ENCODE assay signal across 10 cellular contexts in the genomic region with DNA sequence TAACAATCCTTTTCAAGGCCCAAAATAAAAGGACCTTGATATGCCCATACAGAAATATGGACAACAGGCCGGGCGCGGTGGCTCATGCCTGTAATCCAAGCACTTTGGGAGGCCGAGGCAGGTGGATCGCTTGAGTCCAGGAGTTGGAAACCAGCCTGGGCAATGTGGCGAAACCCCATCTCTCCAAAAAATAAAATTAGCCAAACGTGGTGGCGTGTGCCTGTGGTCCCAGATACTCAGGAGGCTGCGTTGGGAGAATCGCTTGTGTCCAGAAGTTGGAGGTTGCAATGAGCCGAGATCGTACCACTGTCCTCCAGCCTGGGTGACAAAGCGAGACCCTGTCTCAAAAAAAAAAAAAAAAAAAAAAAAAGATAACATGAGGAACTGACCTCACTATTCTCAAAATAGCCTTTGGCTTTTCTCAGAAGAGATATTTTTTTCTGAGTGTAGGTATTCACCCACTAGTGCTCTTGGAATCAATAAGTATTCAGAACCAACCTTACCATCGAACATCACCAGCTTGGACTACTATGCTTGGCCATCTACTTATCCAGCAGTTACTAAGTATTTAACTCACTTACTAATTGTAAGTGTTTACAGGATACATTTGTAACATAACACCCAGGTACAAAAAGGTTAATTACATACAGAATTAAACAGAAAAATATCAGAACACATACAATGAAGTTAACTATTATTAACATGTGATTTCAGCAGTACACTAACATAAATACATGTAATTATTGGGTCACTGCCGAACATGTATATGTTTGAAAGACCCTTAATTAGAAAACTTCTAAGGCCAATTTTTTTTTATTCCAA.
DNase-seq lines count a peak whose midpoint lies in the region; ATAC-seq, FAIRE-seq and TF ChIP-seq lines count a peak whose summit lies in the region.
"Had no signal": no experiment of that assay in that cellular context is flagged by ENCODE, and none has a peak within 500 bp of the region (broad histone marks: within the 10 kb centered on the region; RNA-seq: fewer than 3 reads in every experiment).

No MANE protein-coding gene starts in this region.

- H3K36me3 Mint-ChIP-seq in chondrocyte (ENCODE audit: low read depth): no peaks in the 10 kb centered on the region

- H2AFZ ChIP-seq in GM23248 (0 out of 2 replicates have a peak overlapping the region, but pooled peaks have one; percentile 93), endothelial cell of umbilical vein (ENCODE audit: low read depth, low read length) (no peak overlapping the region)

- peak overlapping the region; percentile 19 to 96 (median 85); a peak in 21 of 22 replicates for H3K4me2 ChIP-seq in BLaER1 treated with 17β-estradiol and CSF1 and Interleukin-3, amounts not matched to agents 10 nM and 100 nM
- H3K4me2 ChIP-seq in GM23248 (ENCODE audit: unreplicated experiment) (no peak overlapping the region), endothelial cell of umbilical vein (ENCODE audit: insufficient read depth, low read length) (peak overlapping the region; percentile 69)

- H3K27ac ChIP-seq in BLaER1 treated with 17β-estradiol and CSF1 and Interleukin-3, amounts not matched to agents 10 nM and 100 nM: peak overlapping the region in 9 of 11 experiments; percentile 89 to 98 (median 97); a peak in 17 of 22 replicates
- H3K27ac ChIP-seq in GM23248 (no peak overlapping the region), Panc1 (ENCODE audit: low read length) (peak overlapping the region; percentile 100), endothelial cell of umbilical vein (ENCODE audit: insufficient read depth, low read depth, low read length) (peak overlapping the region; percentile 50)

- intact Hi-C loops in Panc1 (cut with micrococcal nuclease; ENCODE audit: unreplicated experiment) (loop anchor here (5.0 kb wide), 1 partner anchor 1686 kb away; no protein-coding TSS in a partner anchor), endothelial cell of umbilical vein (cut with micrococcal nuclease) (loop anchor here (5.0 to 10.0 kb wide), 3 partner anchors 1528 to 1781 kb away; a partner anchor contains a TSS)

- H3K9me3 ChIP-seq in BLaER1 treated with 17β-estradiol and CSF1 and Interleukin-3, amounts not matched to agents 10 nM and 100 nM (replicated peaks in 1 of 11): no peaks in the 10 kb centered on the region
- H3K9me3 ChIP-seq in GM23248 (ENCODE audit: low read depth) (no peaks in the 10 kb centered on the region), Panc1 (ENCODE audit: control insufficient read depth, insufficient read depth, low read depth, low read length) (no peaks in the 10 kb centered on the region), endothelial cell of umbilical vein (replicated peaks; ENCODE audit: control insufficient read depth, insufficient read depth, low read length) (no peaks in the 10 kb centered on the region)

- peaks cover 38% of the 10 kb centered on the region for H3F3A ChIP-seq in GM23248 (ENCODE audit: insufficient read depth)

- BruUV-seq in Panc1 (replicated peaks; lab: Mats Ljungman, UMichigan) (no TSS peak), endothelial cell of umbilical vein (replicated peaks; lab: Mats Ljungman, UMichigan) (no TSS peak)

- H3K27me3 ChIP-seq in BLaER1 treated with 17β-estradiol and CSF1 and Interleukin-3, amounts not matched to agents 10 nM and 100 nM: no peaks in the 10 kb centered on the region
- H3K27me3 ChIP-seq in GM23248 (replicated peaks; ENCODE audit: insufficient read depth) (no peaks in the 10 kb centered on the region), Panc1 (ENCODE audit: control insufficient read depth, insufficient read depth, low read length) (no peaks in the 10 kb centered on the region), endothelial cell of umbilical vein (ENCODE audit: control insufficient read depth in 2 of 2, insufficient read depth in 2 of 2, low read length in 2 of 2) (no peaks in the 10 kb centered on the region)

- no peak overlapping the region for H3K4me3 Mint-ChIP-seq in chondrocyte (ENCODE audit: unreplicated experiment)

- peaks cover 38 to 60% (median 54%) of the 10 kb centered on the region in 10 experiments for H3K4me1 ChIP-seq in BLaER1 treated with 17β-estradiol and CSF1 and Interleukin-3, amounts not matched to agents 10 nM and 100 nM
- H3K4me1 ChIP-seq in GM23248 (ENCODE audit: insufficient read depth) (peaks cover 24% of the 10 kb centered on the region; the same call in 1 of the 2 replicates), Panc1 (ENCODE audit: control insufficient read depth, insufficient read depth, low read length) (peaks cover 24% of the 10 kb centered on the region), endothelial cell of umbilical vein (ENCODE audit: control insufficient read depth, extremely low read depth, insufficient read depth, low read length) (peaks cover 25% of the 10 kb centered on the region)

- CTCF ChIA-PET in Panc1 (lab: Charles Lee): no interaction called here
- CTCF ChIA-PET in endothelial cell of umbilical vein (lab: Charles Lee): interaction anchor here (3.4 kb wide), 1 partner anchor 54 kb away, joined by 10 read pairs; a partner anchor contains a TSS

- no peaks in the 10 kb centered on the region for H3K9me2 ChIP-seq in GM23248 (ENCODE audit: insufficient read depth)

- H3K36me3 ChIP-seq in BLaER1 treated with 17β-estradiol and CSF1 and Interleukin-3, amounts not matched to agents 10 nM and 100 nM: no peaks in the 10 kb centered on the region
- H3K36me3 ChIP-seq in GM23248 (ENCODE audit: low read depth) (no peaks in the 10 kb centered on the region), Panc1 (ENCODE audit: control insufficient read depth, insufficient read depth, low read length) (no peaks in the 10 kb centered on the region; the same call in 1 of the 2 replicates), endothelial cell of umbilical vein (ENCODE audit: control insufficient read depth in 2 of 2, extremely low read depth in 1 of 2, insufficient read depth in 2 of 2, low read length in 2 of 2) (no peaks in the 10 kb centered on the region)

- 90 to 92% methylated on average over 15 of the region's 15 CpGs for WGBS in GM23248 (ENCODE audit: low coverage in 1 of 2, low lambda C conversion rate in 2 of 2, missing lambda C conversion rate in 2 of 2), 2 experiments

- H3K4me3 ChIP-seq in BLaER1 treated with 17β-estradiol and CSF1 and Interleukin-3, amounts not matched to agents 10 nM and 100 nM: peak overlapping the region in 8 of 10 experiments; percentile 57 to 71 (median 62); a peak in 9 of 20 replicates
- no peak overlapping the region for H3K4me3 ChIP-seq in GM23248
- peak overlapping the region; percentile 78 to 93 for H3K4me3 ChIP-seq in Panc1 (ENCODE audit: low read depth in 2 of 2, low read length in 2 of 2)
- no peak overlapping the region for H3K4me3 ChIP-seq in endothelial cell of umbilical vein (replicated peaks in 1 of 3; ENCODE audit: insufficient read depth in 1 of 3, low read depth in 1 of 3, low read length in 3 of 3)

- H3K9me1 ChIP-seq in endothelial cell of umbilical vein (replicated peaks; ENCODE audit: control insufficient read depth, extremely low read depth, insufficient read depth, low read length): no peaks in the 10 kb centered on the region

- H3K27ac Mint-ChIP-seq in chondrocyte (ENCODE audit: unreplicated experiment): no peak overlapping the region

- DNase-seq in GM23248 (no peak), Panc1 (ENCODE audit: low read depth, low spot score) (no peak), endothelial cell of umbilical vein (ENCODE audit: low read depth, low spot score) (no peak), NCI-H2196 (lab: John Stamatoyannopoulos, UW; ENCODE audit: unreplicated experiment) (no peak), NK-92 (lab: John Stamatoyannopoulos, UW; ENCODE audit: unreplicated experiment) (no peak), chondrocyte (ENCODE audit: low spot score) (no peak)
- DNase-seq: NCI-H1092 treated with DMSO at 0.1 percent for 48 hours had no signal

- no peak for FAIRE-seq in endothelial cell of umbilical vein (lab: Jason Lieb, UNC)
- FAIRE-seq: GM19239 had no signal

- H3K9ac ChIP-seq in BLaER1 treated with 17β-estradiol and CSF1 and Interleukin-3, amounts not matched to agents 10 nM and 100 nM: peak overlapping the region in 10 of 11 experiments; percentile 68 to 98 (median 92); a peak in 18 of 22 replicates
- no peak overlapping the region for H3K9ac ChIP-seq in GM23248
- no peak overlapping the region for H3K9ac ChIP-seq in endothelial cell of umbilical vein (replicated peaks; ENCODE audit: extremely low read depth, insufficient read depth, low read length)

- no peak for ATAC-seq in Panc1
- ATAC-seq in GM18502 (IDR thresholded peaks at IDR 0.05; ENCODE audit: poor library complexity, unreplicated experiment): no peak

- TF ChIP-seq CTCF in Panc1 (IDR thresholded peaks at IDR 0.05) (no peak), endothelial cell of umbilical vein (IDR thresholded peaks at IDR 0.05; ENCODE audit: extremely low read depth in 1 of 2, insufficient read depth in 1 of 2, low read depth in 1 of 2, low read length in 2 of 2) (no peak), chondrocyte (IDR thresholded peaks at IDR 0.05) (no peak)

- no peaks in the 10 kb centered on the region for H3K27me3 Mint-ChIP-seq in chondrocyte (ENCODE audit: low read depth)

- H3K79me2 ChIP-seq in GM23248 (ENCODE audit: insufficient read depth) (no peaks in the 10 kb centered on the region), endothelial cell of umbilical vein (ENCODE audit: control insufficient read depth, insufficient read depth, low read length) (no peaks in the 10 kb centered on the region)

- peaks cover 2% of the 10 kb centered on the region for H3K9me3 Mint-ChIP-seq in chondrocyte (ENCODE audit: low read depth)

- peaks cover 0 to 9% (median 3%) of the 10 kb centered on the region in 11 experiments; a peak in 7 of 22 replicates for H4K20me1 ChIP-seq in BLaER1 treated with 17β-estradiol and CSF1 and Interleukin-3, amounts not matched to agents 10 nM and 100 nM
- H4K20me1 ChIP-seq in GM23248 (ENCODE audit: insufficient read depth) (no peaks in the 10 kb centered on the region), endothelial cell of umbilical vein (replicated peaks; ENCODE audit: control insufficient read depth, extremely low read depth, insufficient read depth, low read length) (no peaks in the 10 kb centered on the region)

- in situ Hi-C loops in GM23248 (cut with MboI) (no loop called here), Panc1 (cut with HindIII; ENCODE audit: low pct_unique_long_range_greater_than_20kb, low sequenced_read_pairs) (no loop called here)

- dilution Hi-C loops in endothelial cell of umbilical vein (cut with MboI; ENCODE audit: extremely low pct_ligation_motif_present, low sequenced_read_pairs): no loop called here

- peaks cover 37% of the 10 kb centered on the region for H3K4me1 Mint-ChIP-seq in chondrocyte (ENCODE audit: low read depth)

- POLR2A ChIA-PET in Panc1 (lab: Charles Lee): interaction anchor here (0.6 to 1.1 kb wide), 2 partner anchors 24 to 53 kb away, joined by 4 to 5 read pairs; no protein-coding TSS in a partner anchor
- POLR2A ChIA-PET in endothelial cell of umbilical vein (lab: Charles Lee): interaction anchor here (0.6 kb wide), 1 partner anchor 580 kb away, joined by 3 read pairs; no protein-coding TSS in a partner anchor

- TF ChIP-seq POLR2A in endothelial cell of umbilical vein (IDR thresholded peaks at IDR 0.05; ENCODE audit: low read depth, low read length): no peak

TF ChIP-seq in endothelial cell of umbilical vein, 7 proteins besides CTCF, POLR2A, EP300 and RAD21 (continues in another document):
- no peak for TF ChIP-seq FOS (IDR thresholded peaks at IDR 0.05; ENCODE audit: borderline replicate concordance, insufficient read depth, low read length)

Comparison
In these comparisons a context has a peak if more than half of its experiments do, and no peak if none do; other contexts are left out.
1. H3K4me3 ChIP-seq: peak in BLaER1 treated with 17β-estradiol and CSF1 and Interleukin-3, amounts not matched to agents 10 nM and 100 nM (8 of 10) and Panc1 (2 of 2); none in GM23248 (single experiment) and endothelial cell of umbilical vein (0 of 3).
2. H3K9ac ChIP-seq: peak in BLaER1 treated with 17β-estradiol and CSF1 and Interleukin-3, amounts not matched to agents 10 nM and 100 nM (10 of 11); none in GM23248 (single experiment) and endothelial cell of umbilical vein (single experiment).